In genomic region chr7:55050286-55050685, GRCh38 we compare ENCODE assay signal across 14 cellular contexts. TPM values are rescaled to one million over a fixed set of nuclear protein-coding genes. Genes with fewer than 3 reads are reported as not detected.
DNase-seq lines count a peak whose midpoint lies in the region; ATAC-seq, FAIRE-seq and TF ChIP-seq lines count a peak whose summit lies in the region.
"Had no signal": no experiment of that assay in that cellular context is flagged by ENCODE, and none has a peak within 500 bp of the region (broad histone marks: within the 10 kb centered on the region; RNA-seq: fewer than 3 reads in every experiment).

No MANE protein-coding gene starts in this region.

- no peaks in the 10 kb centered on the region for H3K4me1 Mint-ChIP-seq in activated naive CD8-positive, alpha-beta T cell treated with anti-CD3 and anti-CD28 coated beads, Interleukin-2, amount 50 U/mL, for 24 hours
- H3K4me1 Mint-ChIP-seq: activated CD4-positive, alpha-beta T cell treated with anti-CD3 and anti-CD28 coated beads for 36 hours had no signal

- no peak for TF ChIP-seq POLR2A in K562 (conservative IDR thresholded peaks at IDR 0.05)

- TF ChIP-seq CTCF in GM12873 (IDR thresholded peaks at IDR 0.05; ENCODE audit: insufficient read depth, low read depth, low read length, missing control alignments) (peak; percentile 47), K562 (IDR thresholded peaks at IDR 0.05 in 2 of 3, conservative IDR thresholded peaks at IDR 0.05 in 1 of 3; ENCODE audit: insufficient read depth in 2 of 3, low read depth in 1 of 3, low read length in 3 of 3) (no peak)

- no peak overlapping the region for H3K9ac ChIP-seq in K562 (ENCODE audit: insufficient read depth in 1 of 2, low read depth in 2 of 2, low read length in 2 of 2)

- peaks cover 2% of the 10 kb centered on the region for H3K27me3 Mint-ChIP-seq in activated naive CD8-positive, alpha-beta T cell treated with anti-CD3 and anti-CD28 coated beads, Interleukin-2, amount 50 U/mL, for 24 hours

- H3K9me1 ChIP-seq in K562 (ENCODE audit: control insufficient read depth, insufficient read depth, low read length) = no peaks in the 10 kb centered on the region

- no peaks in the 10 kb centered on the region for H3K4me1 ChIP-seq in K562 (replicated peaks in 1 of 2; ENCODE audit: control insufficient read depth in 2 of 2, insufficient read depth in 2 of 2, low read length in 2 of 2)

- no peak for TF ChIP-seq EP300 in K562 (IDR thresholded peaks at IDR 0.05; ENCODE audit: low read length)

- DNase-seq in NAMALWA (ENCODE audit: low spot score) = peak; percentile 39
- DNase-seq in K562 (ENCODE audit: extremely low read depth in 1 of 4, low spot score in 3 of 4) = no peak
- DNase-seq in pons (ENCODE audit: low spot score) = peak; percentile 54
- DNase-seq in Kasumi-1 (lab: John Stamatoyannopoulos, UW) = no peak
- DNase-seq in activated naive CD8-positive, alpha-beta T cell treated with anti-CD3 and anti-CD28 coated beads, Interleukin-2, amount 50 U/mL, for 24 hours = no peak
- no peak for DNase-seq in activated CD8-positive, alpha-beta memory T cell treated with anti-CD3 and anti-CD28 coated beads, Interleukin-2, amount 50 U/mL, for 48 hours
- DNase-seq: activated CD4-positive, alpha-beta T cell treated with anti-CD3 and anti-CD28 coated beads for 36 hours; H7; NCI-H1417 treated with DMSO at 0.1 percent for 48 hours; T-helper 17 cell had no signal

- H3K27ac Mint-ChIP-seq in activated naive CD8-positive, alpha-beta T cell treated with anti-CD3 and anti-CD28 coated beads, Interleukin-2, amount 50 U/mL, for 24 hours = no peak overlapping the region
- H3K27ac Mint-ChIP-seq: activated CD4-positive, alpha-beta T cell treated with anti-CD3 and anti-CD28 coated beads for 36 hours; T-helper 17 cell had no signal

- H3K36me3 ChIP-seq in K562 (ENCODE audit: control insufficient read depth, insufficient read depth, low read length) = no peaks in the 10 kb centered on the region
- H3K36me3 ChIP-seq: suprapubic skin had no signal

- WGBS in K562 (ENCODE audit: insufficient coverage, low coverage, missing lambda C conversion rate) = 2% methylated on average over 5 of the region's 5 CpGs

- FAIRE-seq in K562 (lab: Jason Lieb, UNC) = no peak
- FAIRE-seq: D721Med had no signal

- no peaks in the 10 kb centered on the region for H3K9me3 ChIP-seq in K562 (replicated peaks; ENCODE audit: control insufficient read depth, insufficient read depth, low read depth, low read length)
- H3K9me3 ChIP-seq: suprapubic skin had no signal

- intact Hi-C loops in K562 (cut with micrococcal nuclease) = loop anchor here (10.0 kb wide), 1 partner anchor 205 kb away; no protein-coding TSS in a partner anchor

- no peak overlapping the region for H3K4me3 Mint-ChIP-seq in activated naive CD8-positive, alpha-beta T cell treated with anti-CD3 and anti-CD28 coated beads, Interleukin-2, amount 50 U/mL, for 24 hours
- H3K4me3 Mint-ChIP-seq: activated CD4-positive, alpha-beta T cell treated with anti-CD3 and anti-CD28 coated beads for 36 hours; T-helper 17 cell had no signal

- H3K4me3 ChIP-seq in K562 = no peak overlapping the region
- H3K4me3 ChIP-seq: lung, suprapubic skin had no signal

- BruUV-seq in K562 (replicated peaks; lab: Mats Ljungman, UMichigan) = no TSS peak

- H3K9me3 Mint-ChIP-seq in activated naive CD8-positive, alpha-beta T cell treated with anti-CD3 and anti-CD28 coated beads, Interleukin-2, amount 50 U/mL, for 24 hours = no peaks in the 10 kb centered on the region

- in situ Hi-C loops in K562 (cut with MboI) = no loop called here

- no peak overlapping the region for H3K4me2 ChIP-seq in K562 (ENCODE audit: insufficient read depth, low read length)

- H3K36me3 Mint-ChIP-seq in activated naive CD8-positive, alpha-beta T cell treated with anti-CD3 and anti-CD28 coated beads, Interleukin-2, amount 50 U/mL, for 24 hours (ENCODE audit: low read depth) = no peaks in the 10 kb centered on the region

- peak; percentile 11 to 42; a peak in 1 of 4 replicates for TF ChIP-seq RAD21 in K562 (CRISPR knock-in tag; conservative IDR thresholded peaks at IDR 0.05 in 1 of 2, IDR thresholded peaks at IDR 0.05 in 1 of 2)

- no peak overlapping the region for H2AFZ ChIP-seq in K562 (ENCODE audit: low read depth, low read length)

- ATAC-seq in K562 = no peak
- no peak for ATAC-seq in activated naive CD8-positive, alpha-beta T cell treated with anti-CD3 and anti-CD28 coated beads, Interleukin-2, amount 50 U/mL, for 24 hours
- ATAC-seq: activated CD4-positive, alpha-beta T cell treated with anti-CD3 and anti-CD28 coated beads for 36 hours; T-helper 17 cell had no signal

- peaks cover 13 to 31% of the 10 kb centered on the region in 2 experiments; a peak in 3 of 5 replicates for H3K27me3 ChIP-seq in K562 (ENCODE audit: control insufficient read depth in 2 of 2, insufficient read depth in 2 of 2, low read length in 2 of 2)
- H3K27me3 ChIP-seq: suprapubic skin had no signal

- CTCF ChIA-PET in K562 (lab: Yijun Ruan, JAX; ENCODE audit: low intra/inter-chr PET ratio) = interaction anchor here (1.2 kb wide), 1 partner anchor 205 kb away, joined by 10 read pairs; no protein-coding TSS in a partner anchor

- no peaks in the 10 kb centered on the region for H4K20me1 ChIP-seq in K562 (replicated peaks; ENCODE audit: control insufficient read depth, insufficient read depth, low read length)

- no peak overlapping the region for H3K27ac ChIP-seq in K562 (ENCODE audit: extremely low read depth, low read depth, low read length)
- H3K27ac ChIP-seq: suprapubic skin had no signal

- no peaks in the 10 kb centered on the region for H3K79me2 ChIP-seq in K562 (ENCODE audit: control insufficient read depth, insufficient read depth, low read length)

- POLR2A ChIA-PET in K562 (lab: Yijun Ruan, JAX) = no interaction called here

TF ChIP-seq in K562, 482 proteins besides CTCF, POLR2A, EP300 and RAD21 (continues in another document):
- TF ChIP-seq ATF3 (IDR thresholded peaks at IDR 0.05) (no peak), ATF3 (CRISPR knock-in tag; conservative IDR thresholded peaks at IDR 0.05) (no peak), ZFPM2 (CRISPR knock-in tag; IDR thresholded peaks at IDR 0.05) (no peak), FOXK2 (conservative IDR thresholded peaks at IDR 0.05 in 1 of 2, IDR thresholded peaks at IDR 0.05 in 1 of 2; ENCODE audit: low read depth in 2 of 2) (no peak), NCOA1 (IDR thresholded peaks at IDR 0.05; ENCODE audit: low read depth) (no peak), PHF21A (IDR thresholded peaks at IDR 0.05; ENCODE audit: borderline replicate concordance, low read depth) (no peak), NBN (IDR thresholded peaks at IDR 0.05; ENCODE audit: low read depth) (no peak)
- TF ChIP-seq, protein P1, sequence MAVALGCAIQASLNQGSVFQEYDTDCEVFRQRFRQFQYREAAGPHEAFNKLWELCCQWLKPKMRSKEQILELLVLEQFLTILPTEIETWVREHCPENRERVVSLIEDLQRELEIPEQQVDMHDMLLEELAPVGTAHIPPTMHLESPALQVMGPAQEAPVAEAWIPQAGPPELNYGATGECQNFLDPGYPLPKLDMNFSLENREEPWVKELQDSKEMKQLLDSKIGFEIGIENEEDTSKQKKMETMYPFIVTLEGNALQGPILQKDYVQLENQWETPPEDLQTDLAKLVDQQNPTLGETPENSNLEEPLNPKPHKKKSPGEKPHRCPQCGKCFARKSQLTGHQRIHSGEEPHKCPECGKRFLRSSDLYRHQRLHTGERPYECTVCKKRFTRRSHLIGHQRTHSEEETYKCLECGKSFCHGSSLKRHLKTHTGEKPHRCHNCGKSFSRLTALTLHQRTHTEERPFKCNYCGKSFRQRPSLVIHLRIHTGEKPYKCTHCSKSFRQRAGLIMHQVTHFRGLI (CRISPR knock-in tag; IDR thresholded peaks at IDR 0.05) = no peak

RNA-seq across cellular contexts. Expression of gene EGFR, which starts 31.5 kb away (rescaled TPM):
- total RNA-seq in K562 (2011; cell fraction: chromatin; rRNA removed; ENCODE audit: low replicate concordance) = not detected in 2 replicates
- not detected in 2 replicates for total RNA-seq in K562 (2011; cell fraction: nucleolus; rRNA removed)
- not detected in 2 replicates for total RNA-seq in K562 (2011; cell fraction: nucleoplasm; rRNA removed)
- total RNA-seq in K562 (2014; rRNA removed) (not detected in 2 replicates), K562 (2014; rRNA removed; fragmentation: Illumina TruSeq; extraction: Trizol) (not detected in 2 replicates), K562 (2015; rRNA removed; fragmentation: Illumina TruSeq; extraction: Trizol) (not detected in 2 replicates), K562 (2021) (0.13 and 0.18 TPM in 2 replicates)
- polyA plus RNA-seq in K562 (2011; rRNA removed) (not detected in 2 replicates), K562 (2014; fragmentation: Illumina TruSeq; extraction: Trizol) (not detected in 2 replicates), K562 (2014; fragmentation: Nextera tagmentation; extraction: Ambion mirVana) (not detected), K562 (2014; rRNA removed) (not detected in 2 replicates)
- polyA plus RNA-seq in K562 (2011; cell fraction: cytosol; rRNA removed) = not detected in 2 replicates
- polyA plus RNA-seq in K562 (2011; cell fraction: nucleus; rRNA removed) = not detected in 2 replicates
- polyA plus RNA-seq in K562 (2012) = not detected in 2 replicates
- not detected in 2 replicates for polyA minus RNA-seq in K562 (2011; rRNA and poly(A)+ RNA removed)
- 0.19 and 0.73 TPM in 2 replicates for polyA minus RNA-seq in K562 (2011; cell fraction: cytosol; rRNA and poly(A)+ RNA removed)
- under 0.01 TPM in 1 of 2 replicates, not detected in the other for polyA minus RNA-seq in K562 (2011; cell fraction: nucleus; rRNA and poly(A)+ RNA removed)
- total RNA-seq: T-helper 17 cell had no signal

Comparison
In these comparisons a context has a peak if more than half of its experiments do, and no peak if none do; other contexts are left out.
1. DNase-seq: peak in NAMALWA (single experiment) and pons (single experiment); none in K562 (0 of 4), Kasumi-1 (0 of 2), activated naive CD8-positive, alpha-beta T cell treated with anti-CD3 and anti-CD28 coated beads, Interleukin-2, amount 50 U/mL, for 24 hours (single experiment) and activated CD8-positive, alpha-beta memory T cell treated with anti-CD3 and anti-CD28 coated beads, Interleukin-2, amount 50 U/mL, for 48 hours (single experiment).